16 cellular contexts compared by ENCODE assay signal in genomic region chr15:42510258-42511009, GRCh38. TPM values are rescaled to one million over a fixed set of nuclear protein-coding genes. Genes with fewer than 3 reads are reported as not detected.
DNase-seq lines count a peak whose midpoint lies in the region; ATAC-seq and TF ChIP-seq lines count a peak whose summit lies in the region.
"Had no signal": no experiment of that assay in that cellular context is flagged by ENCODE, and none has a peak within 500 bp of the region (broad histone marks: within the 10 kb centered on the region; RNA-seq: fewer than 3 reads in every experiment).

No MANE protein-coding gene starts in this region.

- ATAC-seq in left lobe of liver, result peak; percentile 10
- ATAC-seq: natural killer cell treated with Interleukin-12 subunit alpha and Interleukin-12 subunit beta and Interleukin-15 and Interleukin-18, amount 100 ng/mL, for 72 hours had no signal

- peak overlapping the region; percentile 33 for H3K4me2 ChIP-seq in GM23248 (ENCODE audit: unreplicated experiment)
- H3K4me2 ChIP-seq: BLaER1 had no signal

- H3K9ac ChIP-seq in GM23248 (peak overlapping the region; percentile 48), skeletal muscle tissue (ENCODE audit: low read depth in 1 of 3, low read length in 3 of 3) (no peak overlapping the region)
- H3K9ac ChIP-seq: BLaER1 had no signal

- H3K36me3 ChIP-seq in GM23248 (ENCODE audit: low read depth) (peaks cover 19% of the 10 kb centered on the region), skeletal muscle tissue (ENCODE audit: control insufficient read depth in 3 of 3, insufficient read depth in 3 of 3, low read length in 3 of 3) (peaks cover under 1 to 7% (median 6%) of the 10 kb centered on the region in 3 donors)

- DNase-seq in GM23248, result no peak
- DNase-seq in amniotic epithelial cell (ENCODE audit: low read depth), result peak; percentile 36
- no peak for DNase-seq in left lobe of liver (ENCODE audit: low spot score)
- no peak for DNase-seq in globus pallidus (ENCODE audit: low spot score)
- no peak for DNase-seq in NCI-H524 treated with DMSO at 0.1 percent for 48 hours (lab: John Stamatoyannopoulos, UW)
- DNase-seq in epidermal melanocyte (ENCODE audit: insufficient read length, low spot score), result no peak
- no peak for DNase-seq in erythroblast (lab: John Stamatoyannopoulos, UW)
- DNase-seq: activated CD4-positive, alpha-beta T cell treated with anti-CD3 and anti-CD28 coated beads for 1 hour; activated CD8-positive, alpha-beta memory T cell treated with anti-CD3 and anti-CD28 coated beads, Interleukin-2, amount 50 U/mL, for 48 hours; DMS153; retina; SHP77; stimulated activated CD4-positive, alpha-beta T cell treated with anti-CD3 and anti-CD28 coated beads, Interleukin-4, amount 100 ng/mL, for 24 hours had no signal

- H3K9me3 ChIP-seq in GM23248 (ENCODE audit: low read depth) (no peaks in the 10 kb centered on the region), skeletal muscle tissue (ENCODE audit: control insufficient read depth in 3 of 3, low read length in 3 of 3) (no peaks in the 10 kb centered on the region)
- H3K9me3 ChIP-seq: BLaER1 had no signal

- in situ Hi-C loops in GM23248 (cut with MboI), result no loop called here

- H3K27me3 ChIP-seq in GM23248 (replicated peaks; ENCODE audit: insufficient read depth), result no peaks in the 10 kb centered on the region
- no peaks in the 10 kb centered on the region for H3K27me3 ChIP-seq in skeletal muscle tissue (ENCODE audit: control insufficient read depth in 3 of 3, insufficient read depth in 3 of 3, low read length in 3 of 3)
- H3K27me3 ChIP-seq: BLaER1 had no signal

- H3F3A ChIP-seq in GM23248 (ENCODE audit: insufficient read depth), result peaks cover 15% of the 10 kb centered on the region

- peaks cover 69% of the 10 kb centered on the region for H3K79me2 ChIP-seq in GM23248 (ENCODE audit: insufficient read depth)

- WGBS in GM23248 (ENCODE audit: low coverage in 1 of 2, low lambda C conversion rate in 2 of 2, missing lambda C conversion rate in 2 of 2), 2 experiments, result 81% methylated on average over 4 of the region's 4 CpGs

- H3K4me1 ChIP-seq in GM23248 (ENCODE audit: insufficient read depth), result peaks cover 30% of the 10 kb centered on the region
- H3K4me1 ChIP-seq in skeletal muscle tissue (ENCODE audit: control insufficient read depth in 3 of 3, insufficient read depth in 3 of 3, low read length in 3 of 3), result peaks cover 10 to 12% (median 12%) of the 10 kb centered on the region in 3 donors
- H3K4me1 ChIP-seq: BLaER1 had no signal

- H2AFZ ChIP-seq in GM23248, result no peak overlapping the region; the same call in 1 of the 2 replicates

- no peaks in the 10 kb centered on the region for H4K20me1 ChIP-seq in GM23248 (ENCODE audit: insufficient read depth)

- TF ChIP-seq POLR2A in erythroblast (IDR thresholded peaks at IDR 0.05; ENCODE audit: low read length), result no peak

- H3K27ac ChIP-seq in GM23248 (peak overlapping the region; percentile 80), skeletal muscle tissue (ENCODE audit: low read depth, low read length) (peak overlapping the region; percentile 31)
- H3K27ac ChIP-seq: BLaER1 had no signal

- H3K4me3 ChIP-seq in GM23248 (peak overlapping the region; percentile 19; the same call in 1 of the 2 replicates), skeletal muscle tissue (ENCODE audit: low read length in 3 of 3) (no peak overlapping the region)
- H3K4me3 ChIP-seq: BLaER1 had no signal

- H3K9me2 ChIP-seq in GM23248 (ENCODE audit: insufficient read depth), result no peaks in the 10 kb centered on the region

RNA-seq across cellular contexts. Expression of gene SNAP23, which starts 15.0 kb away (rescaled TPM):
- total RNA-seq in GM23248 (2014; rRNA removed; shearing (Covaris generic)), result 47.4 and 57.0 TPM in 2 replicates
- polyA plus RNA-seq in GM23248 (2016; fragmentation: Nextera tagmentation; extraction: Ambion mirVana), result 58.2 and 61.7 TPM in 2 replicates
- total RNA-seq in left lobe of liver (23.4 TPM), skeletal muscle tissue (50.6 TPM)

RNA-seq across cellular contexts. Expression of gene ZNF106, which starts 19.5 kb away (rescaled TPM):
- total RNA-seq in GM23248 (2014; rRNA removed; shearing (Covaris generic)), result 35.7 and 37.8 TPM in 2 replicates
- 43.8 and 44.5 TPM in 2 replicates for polyA plus RNA-seq in GM23248 (2016; fragmentation: Nextera tagmentation; extraction: Ambion mirVana)
- total RNA-seq in left lobe of liver, result 20.2 TPM
- total RNA-seq in skeletal muscle tissue, result 274 TPM

RNA-seq across cellular contexts. Expression of gene LRRC57, which starts 38.2 kb away (rescaled TPM):
- 15.1 and 18.1 TPM in 2 replicates for total RNA-seq in GM23248 (2014; rRNA removed; shearing (Covaris generic))
- 14.1 and 14.4 TPM in 2 replicates for polyA plus RNA-seq in GM23248 (2016; fragmentation: Nextera tagmentation; extraction: Ambion mirVana)
- total RNA-seq in left lobe of liver (8.4 TPM), skeletal muscle tissue (8.9 TPM)

RNA-seq across cellular contexts. Expression of gene HAUS2, which starts 38.2 kb away (rescaled TPM):
- total RNA-seq in GM23248 (2014; rRNA removed; shearing (Covaris generic)), result 41.9 and 47.8 TPM in 2 replicates
- 22.1 and 26.7 TPM in 2 replicates for polyA plus RNA-seq in GM23248 (2016; fragmentation: Nextera tagmentation; extraction: Ambion mirVana)
- 4.8 TPM for total RNA-seq in left lobe of liver
- total RNA-seq in skeletal muscle tissue, result 9.4 TPM
